ENCODE assay signal across 8 cellular contexts in genomic region chr6:157822221-157823000, GRCh38. TPM values are rescaled to one million over a fixed set of nuclear protein-coding genes. Genes with fewer than 3 reads are reported as not detected.
A peak's percentile ranks its signal among the peaks of the same experiment; 100 is the strongest.
DNase-seq lines count a peak whose midpoint lies in the region; ATAC-seq and TF ChIP-seq lines count a peak whose summit lies in the region.

No MANE protein-coding gene starts in this region.

- H3K9me3 Mint-ChIP-seq in activated T-helper 2 cell treated with anti-CD3 and anti-CD28 coated beads, Interferon-gamma antibody, Interleukin-2, Interleukin-4, amounts not matched to agents 10 μg/mL and 5 μg/mL and 100 μg/mL, durations not matched to agents 14 hours and 24 hours and 36 hours: peaks cover 5% of the 10 kb centered on the region

- no peaks in the 10 kb centered on the region for H3K4me1 ChIP-seq in cardiac muscle cell (ENCODE audit: low read depth)
- H3K4me1 ChIP-seq in prostate gland (replicated peaks): no peaks in the 10 kb centered on the region

- no peak for TF ChIP-seq POLR2A in prostate gland (IDR thresholded peaks at IDR 0.05)

- peaks cover 18% of the 10 kb centered on the region for H3K36me3 Mint-ChIP-seq in activated T-helper 2 cell treated with anti-CD3 and anti-CD28 coated beads, Interferon-gamma antibody, Interleukin-2, Interleukin-4, amounts not matched to agents 10 μg/mL and 5 μg/mL and 100 μg/mL, durations not matched to agents 14 hours and 24 hours and 36 hours (ENCODE audit: low read depth)

- peak overlapping the region; percentile 97 for H3K27ac ChIP-seq in cardiac muscle cell
- peak overlapping the region; percentile 95 to 98 for H3K27ac ChIP-seq in prostate gland

- DNase-seq in GM12864 (ENCODE audit: low read depth): no peak
- no peak for DNase-seq in activated T-helper 2 cell treated with anti-CD3 and anti-CD28 coated beads, Interferon-gamma antibody, Interleukin-2, Interleukin-4, amounts not matched to agents 10 μg/mL and 5 μg/mL and 100 μg/mL, durations not matched to agents 14 hours and 24 hours and 36 hours (ENCODE audit: low spot score)
- DNase-seq in cardiac muscle cell (ENCODE audit: low read depth in 1 of 2, low spot score in 1 of 2): peak; percentile 20 to 44
- DNase-seq in prostate gland (ENCODE audit: low spot score): no peak
- no peak for DNase-seq in D341Med (ENCODE audit: low spot score)
- DNase-seq in NCI-H1417 treated with DMSO at 0.1 percent for 48 hours (lab: John Stamatoyannopoulos, UW): no peak

- H3K4me1 Mint-ChIP-seq in activated T-helper 2 cell treated with anti-CD3 and anti-CD28 coated beads, Interferon-gamma antibody, Interleukin-2, Interleukin-4, amounts not matched to agents 10 μg/mL and 5 μg/mL and 100 μg/mL, durations not matched to agents 14 hours and 24 hours and 36 hours (ENCODE audit: low read depth): peaks cover 28% of the 10 kb centered on the region

- intact Hi-C loops in activated T-helper 2 cell treated with anti-CD3 and anti-CD28 coated beads, Interferon-gamma antibody, Interleukin-2, Interleukin-4, amounts not matched to agents 10 μg/mL and 5 μg/mL and 100 μg/mL, durations not matched to agents 14 hours and 24 hours and 36 hours (cut with micrococcal nuclease): loop anchor here (5.0 to 10.0 kb wide), 2 partner anchors 140 to 358 kb away; no protein-coding TSS in a partner anchor
- intact Hi-C loops in prostate gland (cut with DNase I): loop anchor here (5.0 kb wide), 2 partner anchors 440 to 505 kb away; partner anchors contain the start of gene ZDHHC14

- H3K4me3 Mint-ChIP-seq in activated T-helper 2 cell treated with anti-CD3 and anti-CD28 coated beads, Interferon-gamma antibody, Interleukin-2, Interleukin-4, amounts not matched to agents 10 μg/mL and 5 μg/mL and 100 μg/mL, durations not matched to agents 14 hours and 24 hours and 36 hours (ENCODE audit: low read depth): peak overlapping the region; percentile 58

- H3K27me3 Mint-ChIP-seq in activated T-helper 2 cell treated with anti-CD3 and anti-CD28 coated beads, Interferon-gamma antibody, Interleukin-2, Interleukin-4, amounts not matched to agents 10 μg/mL and 5 μg/mL and 100 μg/mL, durations not matched to agents 14 hours and 24 hours and 36 hours (ENCODE audit: low read depth): peaks cover 37% of the 10 kb centered on the region

- H3K4me3 ChIP-seq in GM12864 (ENCODE audit: low read depth, low read length): peak overlapping the region; percentile 54
- H3K4me3 ChIP-seq in cardiac muscle cell: peak overlapping the region; percentile 67
- peak overlapping the region; percentile 69 to 93 for H3K4me3 ChIP-seq in prostate gland

- 7% methylated on average over 50 of the region's 53 CpGs for WGBS in prostate gland

- H3K27me3 ChIP-seq in cardiac muscle cell (no peaks in the 10 kb centered on the region), prostate gland (replicated peaks; ENCODE audit: insufficient read depth) (no peaks in the 10 kb centered on the region)

- TF ChIP-seq CTCF in GM12864 (IDR thresholded peaks at IDR 0.05; ENCODE audit: low read depth, low read length, missing control alignments) (no peak), cardiac muscle cell (IDR thresholded peaks at IDR 0.05; ENCODE audit: low read depth, low read length) (no peak), prostate gland (IDR thresholded peaks at IDR 0.05) (no peak)

- peak overlapping the region; percentile 50 for H3K27ac Mint-ChIP-seq in activated T-helper 2 cell treated with anti-CD3 and anti-CD28 coated beads, Interferon-gamma antibody, Interleukin-2, Interleukin-4, amounts not matched to agents 10 μg/mL and 5 μg/mL and 100 μg/mL, durations not matched to agents 14 hours and 24 hours and 36 hours

- no peaks in the 10 kb centered on the region for H3K36me3 ChIP-seq in cardiac muscle cell
- no peaks in the 10 kb centered on the region for H3K36me3 ChIP-seq in prostate gland

- ATAC-seq in HG03342 (IDR thresholded peaks at IDR 0.05; ENCODE audit: unreplicated experiment) (peak; percentile 4), HG03280 (IDR thresholded peaks at IDR 0.05; ENCODE audit: unreplicated experiment) (no peak)

- H3K9me3 ChIP-seq in cardiac muscle cell (ENCODE audit: low read depth) (no peaks in the 10 kb centered on the region), prostate gland (no peaks in the 10 kb centered on the region)

RNA-seq across cellular contexts. Expression of gene SNX9, which starts 0.6 kb away (rescaled TPM):
- 55.3 and 55.6 TPM in 2 replicates for total RNA-seq in activated T-helper 2 cell treated with anti-CD3 and anti-CD28 coated beads, Interferon-gamma antibody, Interleukin-2, Interleukin-4, amounts not matched to agents 10 μg/mL and 5 μg/mL and 100 μg/mL, durations not matched to agents 14 hours and 24 hours and 36 hours
- total RNA-seq in cardiac muscle cell (23.3 and 27.0 TPM in 2 replicates), prostate gland (10 to 100 TPM; 39.2 to 40.6 TPM)
- polyA plus RNA-seq in cardiac muscle cell: 23.9 and 26.5 TPM in 2 replicates

Comparison
In these comparisons a context has a peak if more than half of its experiments do, and no peak if none do; other contexts are left out.
1. DNase-seq: peak in cardiac muscle cell (2 of 2); none in GM12864 (single experiment), activated T-helper 2 cell treated with anti-CD3 and anti-CD28 coated beads, Interferon-gamma antibody, Interleukin-2, Interleukin-4, amounts not matched to agents 10 μg/mL and 5 μg/mL and 100 μg/mL, durations not matched to agents 14 hours and 24 hours and 36 hours (single experiment), prostate gland (single experiment), D341Med (single experiment) and NCI-H1417 treated with DMSO at 0.1 percent for 48 hours (single experiment).
2. Peak in every context shown above with its lines, with median percentiles within 50 percentile points of each other: H3K4me3 ChIP-seq.